8 cellular contexts compared by ENCODE assay signal in genomic region chr3:49785565-49786356, GRCh38. TPM values are rescaled to one million over a fixed set of nuclear protein-coding genes. Genes with fewer than 3 reads are reported as not detected.
DNase-seq lines count a peak whose midpoint lies in the region; ATAC-seq and TF ChIP-seq lines count a peak whose summit lies in the region.

No MANE protein-coding gene starts in this region.

- H3K9me3 ChIP-seq in fibroblast of lung (ENCODE audit: control insufficient read depth, insufficient read depth, low read depth, low read length) (no peaks in the 10 kb centered on the region), neural cell (ENCODE audit: low read length) (no peaks in the 10 kb centered on the region)

- H4K20me1 ChIP-seq in fibroblast of lung (ENCODE audit: control insufficient read depth, extremely low read depth, insufficient read depth, low read length), result no peaks in the 10 kb centered on the region
- peaks cover 4% of the 10 kb centered on the region for H4K20me1 ChIP-seq in neural cell (ENCODE audit: insufficient read depth)

- H3F3A ChIP-seq in neural cell (ENCODE audit: insufficient read depth, low read length, poor library complexity, severe bottlenecking), result no peaks in the 10 kb centered on the region

- H3K9ac ChIP-seq in fibroblast of lung (ENCODE audit: insufficient read depth, low read length), result peak overlapping the region; percentile 91
- peak overlapping the region; percentile 98 for H3K9ac ChIP-seq in neural cell (ENCODE audit: low read length)

- peak overlapping the region; percentile 94 for H3K4me2 ChIP-seq in fibroblast of lung (ENCODE audit: extremely low read depth, insufficient read depth, low read length)
- H3K4me2 ChIP-seq in neural cell (ENCODE audit: low read length), result peak overlapping the region; percentile 94

- H3K79me2 ChIP-seq in fibroblast of lung (ENCODE audit: control insufficient read depth, insufficient read depth, low read length), result peaks cover 42% of the 10 kb centered on the region
- peaks cover 48% of the 10 kb centered on the region for H3K79me2 ChIP-seq in neural cell (replicated peaks; ENCODE audit: insufficient read depth, low read length)

- H3K9me3 Mint-ChIP-seq in activated CD4-positive, alpha-beta T cell treated with anti-CD3 and anti-CD28 coated beads, Interleukin-2, amount 10 ng/mL, durations not matched to agents 7 days and 5 days, result no peaks in the 10 kb centered on the region

- H3K4me1 Mint-ChIP-seq in activated CD4-positive, alpha-beta T cell treated with anti-CD3 and anti-CD28 coated beads, Interleukin-2, amount 10 ng/mL, durations not matched to agents 7 days and 5 days, result peaks cover 31% of the 10 kb centered on the region

- H3K4me3 ChIP-seq in fibroblast of lung (replicated peaks in 1 of 4; ENCODE audit: control extremely low read depth in 1 of 4, insufficient read depth in 1 of 4, low read depth in 3 of 4, low read length in 4 of 4), result peak overlapping the region; percentile 76 to 95 (median 80)
- peak overlapping the region; percentile 79 for H3K4me3 ChIP-seq in neural cell (ENCODE audit: low read length)

- H3K4me1 ChIP-seq in fibroblast of lung (ENCODE audit: control insufficient read depth, extremely low read depth, insufficient read depth, low read length), result peaks cover 7% of the 10 kb centered on the region

- peak; percentile 44 for ATAC-seq in GM21390 (IDR thresholded peaks at IDR 0.05; ENCODE audit: unreplicated experiment)
- peak; percentile 41 for ATAC-seq in HG03571 (IDR thresholded peaks at IDR 0.05; ENCODE audit: unreplicated experiment)

- H3K36me3 Mint-ChIP-seq in activated CD4-positive, alpha-beta T cell treated with anti-CD3 and anti-CD28 coated beads, Interleukin-2, amount 10 ng/mL, durations not matched to agents 7 days and 5 days (ENCODE audit: low read depth), result peaks cover 17% of the 10 kb centered on the region

- H3K27me3 ChIP-seq in fibroblast of lung (ENCODE audit: control insufficient read depth, insufficient read depth, low read length) (no peaks in the 10 kb centered on the region), neural cell (ENCODE audit: insufficient read depth, low read depth, low read length) (no peaks in the 10 kb centered on the region)

- no peaks in the 10 kb centered on the region for H3K9me2 ChIP-seq in neural cell (ENCODE audit: insufficient read depth, low read length)

- TF ChIP-seq RAD21 in neural cell (conservative IDR thresholded peaks at IDR 0.05), result no peak

- TF ChIP-seq CTCF in fibroblast of lung (conservative IDR thresholded peaks at IDR 0.05 in 1 of 2, IDR thresholded peaks at IDR 0.05 in 1 of 2; ENCODE audit: low read depth in 1 of 2, low read length in 2 of 2) (no peak), neural cell (IDR thresholded peaks at IDR 0.05; ENCODE audit: poor library complexity, severe bottlenecking) (no peak)

- H3K27ac Mint-ChIP-seq in activated CD4-positive, alpha-beta T cell treated with anti-CD3 and anti-CD28 coated beads, Interleukin-2, amount 10 ng/mL, durations not matched to agents 7 days and 5 days, result peak overlapping the region; percentile 99

- H3K27me3 Mint-ChIP-seq in activated CD4-positive, alpha-beta T cell treated with anti-CD3 and anti-CD28 coated beads, Interleukin-2, amount 10 ng/mL, durations not matched to agents 7 days and 5 days, result peaks cover 3% of the 10 kb centered on the region

- peak overlapping the region; percentile 87 for H3K4me3 Mint-ChIP-seq in activated CD4-positive, alpha-beta T cell treated with anti-CD3 and anti-CD28 coated beads, Interleukin-2, amount 10 ng/mL, durations not matched to agents 7 days and 5 days

- POLR2A ChIA-PET in activated CD4-positive, alpha-beta T cell treated with anti-CD3 and anti-CD28 coated beads, Interleukin-2, amount 10 ng/mL, durations not matched to agents 7 days and 5 days (lab: Charles Lee), result no interaction called here

- peaks cover 4% of the 10 kb centered on the region for H3K36me3 ChIP-seq in fibroblast of lung (ENCODE audit: control insufficient read depth, insufficient read depth, low read length)
- H3K36me3 ChIP-seq in neural cell (ENCODE audit: insufficient read depth, low read length), result no peaks in the 10 kb centered on the region

- peak overlapping the region; percentile 86 for H3K27ac ChIP-seq in fibroblast of lung (ENCODE audit: insufficient read depth, low read length)
- peak overlapping the region; percentile 92 for H3K27ac ChIP-seq in neural cell (ENCODE audit: low read length)

- H2AFZ ChIP-seq in fibroblast of lung (ENCODE audit: low read length), result no peak overlapping the region
- H2AFZ ChIP-seq in neural cell (ENCODE audit: low read depth, low read length), result peak overlapping the region; percentile 73

- DNase-seq in ELR (ENCODE audit: low read depth), result peak; percentile 64
- DNase-seq in activated CD4-positive, alpha-beta T cell treated with anti-CD3 and anti-CD28 coated beads, Interleukin-2, amount 10 ng/mL, durations not matched to agents 7 days and 5 days, result peak; percentile 36
- peak; percentile 33 to 46 for DNase-seq in fibroblast of lung (ENCODE audit: low read depth in 2 of 2)
- DNase-seq in NCI-H2196 (lab: John Stamatoyannopoulos, UW; ENCODE audit: unreplicated experiment), result no peak
- no peak for DNase-seq in SHP77 treated with DMSO at 0.1 percent for 48 hours (lab: John Stamatoyannopoulos, UW)

- no peak for TF ChIP-seq EP300 in neural cell (conservative IDR thresholded peaks at IDR 0.05; ENCODE audit: poor library complexity, severe bottlenecking)

- CTCF ChIA-PET in activated CD4-positive, alpha-beta T cell treated with anti-CD3 and anti-CD28 coated beads, Interleukin-2, amount 10 ng/mL, durations not matched to agents 7 days and 5 days (lab: Charles Lee), result interaction anchor here (1.3 to 3.3 kb wide), 5 partner anchors 13 to 67 kb away, joined by 3 to 13 read pairs (median 4); partner anchors contain the start of genes CDHR4 and INKA1

TF ChIP-seq in neural cell, 6 proteins besides CTCF, POLR2A, EP300 and RAD21:
- TF ChIP-seq EZH2 (IDR thresholded peaks at IDR 0.05; ENCODE audit: borderline replicate concordance, insufficient read depth, low read length, poor library complexity, severe bottlenecking) (no peak), SMC3 (conservative IDR thresholded peaks at IDR 0.05; ENCODE audit: poor library complexity) (no peak), MXI1 (conservative IDR thresholded peaks at IDR 0.05; ENCODE audit: poor library complexity, severe bottlenecking) (no peak), TAF1 (IDR thresholded peaks at IDR 0.05; ENCODE audit: low read depth) (no peak)
- TF ChIP-seq, protein P1, sequence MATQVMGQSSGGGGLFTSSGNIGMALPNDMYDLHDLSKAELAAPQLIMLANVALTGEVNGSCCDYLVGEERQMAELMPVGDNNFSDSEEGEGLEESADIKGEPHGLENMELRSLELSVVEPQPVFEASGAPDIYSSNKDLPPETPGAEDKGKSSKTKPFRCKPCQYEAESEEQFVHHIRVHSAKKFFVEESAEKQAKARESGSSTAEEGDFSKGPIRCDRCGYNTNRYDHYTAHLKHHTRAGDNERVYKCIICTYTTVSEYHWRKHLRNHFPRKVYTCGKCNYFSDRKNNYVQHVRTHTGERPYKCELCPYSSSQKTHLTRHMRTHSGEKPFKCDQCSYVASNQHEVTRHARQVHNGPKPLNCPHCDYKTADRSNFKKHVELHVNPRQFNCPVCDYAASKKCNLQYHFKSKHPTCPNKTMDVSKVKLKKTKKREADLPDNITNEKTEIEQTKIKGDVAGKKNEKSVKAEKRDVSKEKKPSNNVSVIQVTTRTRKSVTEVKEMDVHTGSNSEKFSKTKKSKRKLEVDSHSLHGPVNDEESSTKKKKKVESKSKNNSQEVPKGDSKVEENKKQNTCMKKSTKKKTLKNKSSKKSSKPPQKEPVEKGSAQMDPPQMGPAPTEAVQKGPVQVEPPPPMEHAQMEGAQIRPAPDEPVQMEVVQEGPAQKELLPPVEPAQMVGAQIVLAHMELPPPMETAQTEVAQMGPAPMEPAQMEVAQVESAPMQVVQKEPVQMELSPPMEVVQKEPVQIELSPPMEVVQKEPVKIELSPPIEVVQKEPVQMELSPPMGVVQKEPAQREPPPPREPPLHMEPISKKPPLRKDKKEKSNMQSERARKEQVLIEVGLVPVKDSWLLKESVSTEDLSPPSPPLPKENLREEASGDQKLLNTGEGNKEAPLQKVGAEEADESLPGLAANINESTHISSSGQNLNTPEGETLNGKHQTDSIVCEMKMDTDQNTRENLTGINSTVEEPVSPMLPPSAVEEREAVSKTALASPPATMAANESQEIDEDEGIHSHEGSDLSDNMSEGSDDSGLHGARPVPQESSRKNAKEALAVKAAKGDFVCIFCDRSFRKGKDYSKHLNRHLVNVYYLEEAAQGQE (IDR thresholded peaks at IDR 0.05; ENCODE audit: borderline replicate concordance), result peak; percentile 34

RNA-seq across cellular contexts. Expression of gene IP6K1, which starts 0.6 kb away (rescaled TPM):
- 10 to 100 TPM; 35.7 to 38.9 TPM for total RNA-seq in activated CD4-positive, alpha-beta T cell treated with anti-CD3 and anti-CD28 coated beads, Interleukin-2, amount 10 ng/mL, durations not matched to agents 7 days and 5 days
- 28.8 and 30.2 TPM in 2 replicates for total RNA-seq in fibroblast of lung
- polyA plus RNA-seq in fibroblast of lung, result 38.8 and 45.4 TPM in 2 replicates
- polyA plus RNA-seq in fibroblast of lung (2012), result 29.7 and 41.6 TPM in 2 replicates
- 213 and 252 TPM in 2 replicates for polyA minus RNA-seq in fibroblast of lung (ENCODE audit: low replicate concordance)
- 52.7 and 62.7 TPM in 2 replicates for polyA plus RNA-seq in neural cell
- 112 and 123 TPM in 2 replicates for polyA minus RNA-seq in neural cell

RNA-seq across cellular contexts. Expression of gene CDHR4, which starts 13.9 kb away (rescaled TPM):
- under 1 TPM in 1 of 2 experiments, not detected in 1; 0.08 TPM for total RNA-seq in activated CD4-positive, alpha-beta T cell treated with anti-CD3 and anti-CD28 coated beads, Interleukin-2, amount 10 ng/mL, durations not matched to agents 7 days and 5 days
- under 0.01 TPM in 1 of 2 replicates, not detected in the other for total RNA-seq in fibroblast of lung
- polyA plus RNA-seq in fibroblast of lung (not detected in 2 replicates), neural cell (not detected in 2 replicates)
- not detected in 2 replicates for polyA plus RNA-seq in fibroblast of lung (2012)
- polyA minus RNA-seq in fibroblast of lung (ENCODE audit: low replicate concordance) (not detected in 2 replicates), neural cell (not detected in 2 replicates)

RNA-seq across cellular contexts. Expression of gene INKA1, which starts 17.3 kb away (rescaled TPM):
- total RNA-seq in activated CD4-positive, alpha-beta T cell treated with anti-CD3 and anti-CD28 coated beads, Interleukin-2, amount 10 ng/mL, durations not matched to agents 7 days and 5 days, result under 1 TPM; 0.46 to 0.60 TPM
- 3.3 and 7.3 TPM in 2 replicates for total RNA-seq in fibroblast of lung
- polyA plus RNA-seq in fibroblast of lung (2.9 and 6.5 TPM in 2 replicates), neural cell (1.4 and 1.7 TPM in 2 replicates)
- polyA plus RNA-seq in fibroblast of lung (2012), result 5.4 and 10.5 TPM in 2 replicates
- polyA minus RNA-seq in fibroblast of lung (ENCODE audit: low replicate concordance) (4.3 and 4.6 TPM in 2 replicates), neural cell (2.0 and 2.9 TPM in 2 replicates)

RNA-seq across cellular contexts. Expression of gene UBA7, which starts 28.0 kb away (rescaled TPM):
- 100 to 1,000 TPM; 249 to 256 TPM for total RNA-seq in activated CD4-positive, alpha-beta T cell treated with anti-CD3 and anti-CD28 coated beads, Interleukin-2, amount 10 ng/mL, durations not matched to agents 7 days and 5 days
- total RNA-seq in fibroblast of lung, result 50.1 and 57.1 TPM in 2 replicates
- 22.8 and 33.7 TPM in 2 replicates for polyA plus RNA-seq in fibroblast of lung
- polyA plus RNA-seq in fibroblast of lung (2012), result 31.5 and 43.9 TPM in 2 replicates
- polyA minus RNA-seq in fibroblast of lung (ENCODE audit: low replicate concordance), result 92.0 and 131 TPM in 2 replicates
- polyA plus RNA-seq in neural cell, result 2.9 and 4.0 TPM in 2 replicates
- 2.0 and 2.2 TPM in 2 replicates for polyA minus RNA-seq in neural cell

Comparison
In these comparisons a context has a peak if more than half of its experiments do, and no peak if none do; other contexts are left out.
1. DNase-seq: peak in ELR (single experiment), activated CD4-positive, alpha-beta T cell treated with anti-CD3 and anti-CD28 coated beads, Interleukin-2, amount 10 ng/mL, durations not matched to agents 7 days and 5 days (single experiment) and fibroblast of lung (2 of 2); none in NCI-H2196 (single experiment) and SHP77 treated with DMSO at 0.1 percent for 48 hours (single experiment).